15 cellular contexts compared by ENCODE assay signal in the genomic region with DNA sequence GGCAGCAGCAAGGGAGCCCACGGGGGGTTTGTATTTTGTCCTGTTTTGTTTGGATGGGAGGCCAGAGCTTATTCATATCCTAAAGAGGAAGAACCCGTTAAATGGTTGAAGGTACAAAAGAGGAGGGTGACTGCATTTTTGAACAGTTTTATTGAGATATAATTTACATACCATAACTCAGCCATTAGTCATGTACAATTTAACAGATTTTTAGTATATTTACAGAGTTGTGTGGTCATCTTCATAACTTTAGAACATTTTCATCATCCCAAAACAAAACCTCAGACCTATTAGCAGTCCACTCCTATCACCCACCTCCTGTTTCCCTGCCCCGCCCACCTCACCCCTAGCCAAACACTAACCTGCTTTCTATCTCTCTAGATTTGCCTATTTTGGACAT.
"Had no signal": no experiment of that assay in that cellular context is flagged by ENCODE, and none has a peak within 500 bp of the region (broad histone marks: within the 10 kb centered on the region; RNA-seq: fewer than 3 reads in every experiment).

No MANE protein-coding gene starts in this region.

- H3K27me3 Mint-ChIP-seq: activated naive CD8-positive, alpha-beta T cell treated with anti-CD3 and anti-CD28 coated beads, Interleukin-2, amount 10 ng/mL, durations not matched to agents 7 days and 5 days had no signal

- H3K9me3 ChIP-seq: ascending aorta, pancreas, tibial artery, uterus had no signal

- H3K27ac ChIP-seq: ascending aorta, pancreas, skin epidermis, tibial artery, uterus, WERI-Rb-1 had no signal

- FAIRE-seq: colon had no signal

- H3K4me1 ChIP-seq: ascending aorta, pancreas, uterus had no signal

- H3K4me3 ChIP-seq: ascending aorta, pancreas, skin epidermis, tibial artery, uterus had no signal

- DNase-seq: activated CD4-positive, alpha-beta T cell treated with anti-CD3 and anti-CD28 coated beads for 4 hours; activated CD8-positive, alpha-beta memory T cell treated with anti-CD3 and anti-CD28 coated beads, Interleukin-2, amount 50 U/mL, for 48 hours; activated CD8-positive, alpha-beta T cell treated with anti-CD3 and anti-CD28 coated beads, Interleukin-2, amount 10 ng/mL, durations not matched to agents 7 days and 5 days; activated naive CD8-positive, alpha-beta T cell treated with anti-CD3 and anti-CD28 coated beads, Interleukin-2, amount 10 ng/mL, durations not matched to agents 7 days and 5 days; effector CD4-positive, alpha-beta T cell; hippocampal formation; pancreas; retina; T-helper 1 cell; tibial artery; uterus; WERI-Rb-1 had no signal

- H3K4me3 Mint-ChIP-seq: activated CD8-positive, alpha-beta T cell treated with anti-CD3 and anti-CD28 coated beads, Interleukin-2, amount 10 ng/mL, durations not matched to agents 7 days and 5 days; activated naive CD8-positive, alpha-beta T cell treated with anti-CD3 and anti-CD28 coated beads, Interleukin-2, amount 10 ng/mL, durations not matched to agents 7 days and 5 days had no signal

- H3K27me3 ChIP-seq: ascending aorta, pancreas, tibial artery, uterus had no signal

- ATAC-seq: activated CD8-positive, alpha-beta T cell treated with anti-CD3 and anti-CD28 coated beads, Interleukin-2, amount 10 ng/mL, durations not matched to agents 7 days and 5 days; pancreas had no signal

- H3K27ac Mint-ChIP-seq: activated CD8-positive, alpha-beta T cell treated with anti-CD3 and anti-CD28 coated beads, Interleukin-2, amount 10 ng/mL, durations not matched to agents 7 days and 5 days; activated naive CD8-positive, alpha-beta T cell treated with anti-CD3 and anti-CD28 coated beads, Interleukin-2, amount 10 ng/mL, durations not matched to agents 7 days and 5 days had no signal

- H3K36me3 ChIP-seq: uterus, WERI-Rb-1 had no signal
